22 cellular contexts compared by ENCODE assay signal in the genomic region with DNA sequence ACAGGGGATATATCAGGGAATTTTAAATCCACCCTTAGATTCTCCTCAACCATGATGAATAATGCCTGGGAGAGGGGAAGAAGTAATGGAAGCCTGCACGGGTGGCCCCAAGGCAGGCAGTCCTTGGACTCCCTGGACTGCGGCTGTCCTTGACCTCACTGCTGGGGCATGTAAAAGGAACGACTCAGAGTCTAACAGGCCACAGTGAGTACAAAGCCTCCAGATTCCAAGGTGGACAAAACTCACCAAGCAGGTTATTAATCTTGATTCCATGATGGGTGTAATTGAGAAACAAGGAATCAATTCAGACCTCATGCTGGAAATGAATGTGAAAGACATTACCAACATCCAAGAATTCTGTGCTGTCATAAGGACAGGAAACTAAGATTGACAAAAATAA. TPM values are rescaled to one million over a fixed set of nuclear protein-coding genes. Genes with fewer than 3 reads are reported as not detected.
"Had no signal": no experiment of that assay in that cellular context is flagged by ENCODE, and none has a peak within 500 bp of the region (broad histone marks: within the 10 kb centered on the region; RNA-seq: fewer than 3 reads in every experiment).

No MANE protein-coding gene starts in this region.

- H3K9me3 ChIP-seq: ascending aorta, gastrocnemius medialis, heart right ventricle, testis had no signal

- H3K27ac ChIP-seq: ascending aorta, gastrocnemius medialis, heart right ventricle, testis, WERI-Rb-1 had no signal

- H3K36me3 ChIP-seq: ascending aorta, gastrocnemius medialis, heart right ventricle, WERI-Rb-1 had no signal

- H3K9me3 Mint-ChIP-seq: activated CD4-positive, alpha-beta memory T cell treated with anti-CD3 and anti-CD28 coated beads for 36 hours; activated naive CD4-positive, alpha-beta T cell treated with anti-CD3 and anti-CD28 coated beads for 36 hours; activated naive CD8-positive, alpha-beta T cell treated with anti-CD3 and anti-CD28 coated beads, Interleukin-2, amount 50 U/mL, for 24 hours; activated T-helper 2 cell treated with anti-CD3 and anti-CD28 coated beads, Interferon-gamma antibody, Interleukin-2, Interleukin-4, amounts not matched to agents 10 μg/mL and 5 μg/mL and 100 μg/mL, durations not matched to agents 14 hours and 24 hours and 36 hours; effector memory CD8-positive, alpha-beta T cell; memory B cell; nephron had no signal

- H3K27ac Mint-ChIP-seq: activated CD4-positive, alpha-beta memory T cell treated with anti-CD3 and anti-CD28 coated beads for 36 hours; activated CD8-positive, alpha-beta memory T cell treated with anti-CD3 and anti-CD28 coated beads, Interleukin-2, amount 10 ng/mL, durations not matched to agents 7 days and 5 days; activated naive CD4-positive, alpha-beta T cell treated with anti-CD3 and anti-CD28 coated beads for 36 hours; activated naive CD8-positive, alpha-beta T cell treated with anti-CD3 and anti-CD28 coated beads, Interleukin-2, amount 50 U/mL, for 24 hours; activated T-helper 2 cell treated with anti-CD3 and anti-CD28 coated beads, Interferon-gamma antibody, Interleukin-2, Interleukin-4, amounts not matched to agents 10 μg/mL and 5 μg/mL and 100 μg/mL, durations not matched to agents 14 hours and 24 hours and 36 hours; effector memory CD8-positive, alpha-beta T cell; memory B cell; nephron had no signal

- H3K4me3 ChIP-seq: ascending aorta, gastrocnemius medialis, heart right ventricle, skin epidermis, testis had no signal

- H3K4me1 Mint-ChIP-seq: nephron had no signal

- H3K36me3 Mint-ChIP-seq: activated CD4-positive, alpha-beta memory T cell treated with anti-CD3 and anti-CD28 coated beads for 36 hours had no signal

- ATAC-seq: activated CD8-positive, alpha-beta memory T cell treated with anti-CD3 and anti-CD28 coated beads, Interleukin-2, amount 10 ng/mL, durations not matched to agents 7 days and 5 days; activated naive CD8-positive, alpha-beta T cell treated with anti-CD3 and anti-CD28 coated beads, Interleukin-2, amount 50 U/mL, for 24 hours; effector memory CD8-positive, alpha-beta T cell; gastrocnemius medialis; heart right ventricle; left colon; stimulated activated naive CD8-positive, alpha-beta T cell treated with anti-CD3 and anti-CD28 coated beads, Interleukin-15, Interleukin-2, amounts not matched to agents 100 U/mL and 50 U/mL, for 24 hours had no signal

- H3K4me3 Mint-ChIP-seq: activated CD4-positive, alpha-beta memory T cell treated with anti-CD3 and anti-CD28 coated beads for 36 hours; activated CD8-positive, alpha-beta memory T cell treated with anti-CD3 and anti-CD28 coated beads, Interleukin-2, amount 10 ng/mL, durations not matched to agents 7 days and 5 days; activated naive CD4-positive, alpha-beta T cell treated with anti-CD3 and anti-CD28 coated beads for 36 hours; activated naive CD8-positive, alpha-beta T cell treated with anti-CD3 and anti-CD28 coated beads, Interleukin-2, amount 50 U/mL, for 24 hours; effector memory CD8-positive, alpha-beta T cell; memory B cell had no signal

- DNase-seq: activated CD4-positive, alpha-beta memory T cell treated with anti-CD3 and anti-CD28 coated beads for 36 hours; activated CD8-positive, alpha-beta memory T cell treated with anti-CD3 and anti-CD28 coated beads, Interleukin-2, amount 10 ng/mL, durations not matched to agents 7 days and 5 days; activated naive CD4-positive, alpha-beta T cell treated with anti-CD3 and anti-CD28 coated beads for 36 hours; activated naive CD8-positive, alpha-beta T cell treated with anti-CD3 and anti-CD28 coated beads, Interleukin-2, amount 50 U/mL, for 24 hours; activated T-cell treated with anti-CD3 and anti-CD28 coated beads, Interleukin-2, amount 50 U/mL, for 1 hour; dermis blood vessel endothelial cell; effector memory CD8-positive, alpha-beta T cell; gastrocnemius medialis; heart right ventricle; left colon; nucleus accumbens; posterior cingulate gyrus; stimulated activated CD4-positive, alpha-beta T cell treated with anti-CD3 and anti-CD28 coated beads, Interleukin-4, amount 100 ng/mL, for 24 hours; stimulated activated CD8-positive, alpha-beta memory T cell treated with anti-CD3 and anti-CD28 coated beads, Interleukin-4, amount 100 ng/mL, for 48 hours; stimulated activated naive CD8-positive, alpha-beta T cell treated with anti-CD3 and anti-CD28 coated beads, Interleukin-15, Interleukin-2, amounts not matched to agents 100 U/mL and 50 U/mL, for 24 hours; testis; WERI-Rb-1 had no signal

- H3K27me3 ChIP-seq: ascending aorta, gastrocnemius medialis, testis had no signal

- H3K4me1 ChIP-seq: ascending aorta had no signal

RNA-seq across cellular contexts. Expression of a gene that starts 13.0 kb away (rescaled TPM):
- total RNA-seq: activated CD8-positive, alpha-beta memory T cell treated with anti-CD3 and anti-CD28 coated beads, Interleukin-2, amount 10 ng/mL, durations not matched to agents 7 days and 5 days had no signal
